17 cellular contexts compared by ENCODE assay signal in genomic region chr12:100157427-100157821, GRCh38. TPM values are rescaled to one million over a fixed set of nuclear protein-coding genes. Genes with fewer than 3 reads are reported as not detected.
DNase-seq lines count a peak whose midpoint lies in the region; ATAC-seq and TF ChIP-seq lines count a peak whose summit lies in the region.
"Had no signal": no experiment of that assay in that cellular context is flagged by ENCODE, and none has a peak within 500 bp of the region (broad histone marks: within the 10 kb centered on the region; RNA-seq: fewer than 3 reads in every experiment).

No MANE protein-coding gene starts in this region.

- H4K8ac ChIP-seq in trophoblast cell (ENCODE audit: low read depth, low read length) = no peak overlapping the region

- H3K18ac ChIP-seq in trophoblast cell (ENCODE audit: low read length) = no peak overlapping the region

- no peak for DNase-seq in activated naive CD4-positive, alpha-beta T cell treated with anti-CD3 and anti-CD28 coated beads, Interleukin-2, amount 50 U/mL, for 16 hours
- DNase-seq in GM23338 (ENCODE audit: low spot score) (no peak), NT2/D1 (ENCODE audit: low read depth, low spot score) (no peak), trophoblast cell (no peak), NCI-H524 (lab: John Stamatoyannopoulos, UW) (no peak), GM20000 (ENCODE audit: low spot score) (no peak)
- DNase-seq: ACHN; BE2C; Caco-2; CD4-positive, alpha-beta T cell; GOT3; IMR-90 had no signal

- no peaks in the 10 kb centered on the region for H3F3A ChIP-seq in GM23338 (replicated peaks; ENCODE audit: low read depth)

- no peak overlapping the region for H2AFZ ChIP-seq in GM23338
- no peak overlapping the region for H2AFZ ChIP-seq in trophoblast cell (ENCODE audit: insufficient read depth, low read length, poor library complexity)

- no peak overlapping the region for H3K4ac ChIP-seq in trophoblast cell (ENCODE audit: low read depth, low read length)

- H4K91ac ChIP-seq in trophoblast cell (ENCODE audit: low read depth, low read length) = peak overlapping the region; percentile 4

- H3K9me3 ChIP-seq in NT2/D1 (ENCODE audit: insufficient read depth, low read length) (peaks cover 8% of the 10 kb centered on the region; the same call in 1 of the 2 replicates), trophoblast cell (ENCODE audit: insufficient read depth, low read depth, low read length) (peaks cover 6% of the 10 kb centered on the region)
- H3K9me3 ChIP-seq: BE2C, HAP-1 had no signal

- no peak overlapping the region for H2BK120ac ChIP-seq in trophoblast cell (ENCODE audit: insufficient read depth, low read length, poor library complexity)

- no peak overlapping the region for H2BK5ac ChIP-seq in trophoblast cell (ENCODE audit: low read depth, low read length, poor library complexity)

- no peak for ATAC-seq in GM23338

- no peak for TF ChIP-seq CTCF in GM23338 (conservative IDR thresholded peaks at IDR 0.05; ENCODE audit: low read depth in 2 of 2)
- TF ChIP-seq CTCF in GM20000 (IDR thresholded peaks at IDR 0.05; ENCODE audit: extremely low read depth, missing control alignments) = no peak

- no peaks in the 10 kb centered on the region for H3K36me3 Mint-ChIP-seq in activated naive CD4-positive, alpha-beta T cell treated with anti-CD3 and anti-CD28 coated beads, Interleukin-2, amount 50 U/mL, for 24 hours
- peaks cover 25% of the 10 kb centered on the region for H3K36me3 Mint-ChIP-seq in GM23338 (ENCODE audit: low read depth)

- H2AK5ac ChIP-seq in trophoblast cell (ENCODE audit: low read length) = no peak overlapping the region

- H3K27ac Mint-ChIP-seq in activated naive CD4-positive, alpha-beta T cell treated with anti-CD3 and anti-CD28 coated beads, Interleukin-2, amount 50 U/mL, for 24 hours = peak overlapping the region; percentile 62
- peak overlapping the region; percentile 53; the same call in 1 of the 2 replicates for H3K27ac Mint-ChIP-seq in GM23338
- H3K27ac Mint-ChIP-seq: CD4-positive, alpha-beta T cell had no signal

- H3K27ac ChIP-seq in GM23338 (ENCODE audit: low read depth) = no peak overlapping the region
- H3K27ac ChIP-seq in trophoblast cell (ENCODE audit: low read depth, low read length) = no peak overlapping the region
- H3K27ac ChIP-seq: C4-2B, HL-60 had no signal

- no peaks in the 10 kb centered on the region for H3K36me3 ChIP-seq in GM23338 (ENCODE audit: insufficient read depth)
- H3K36me3 ChIP-seq in NT2/D1 (ENCODE audit: insufficient read depth, insufficient read length, low read length) = no peaks in the 10 kb centered on the region
- H3K36me3 ChIP-seq in trophoblast cell (ENCODE audit: control insufficient read depth in 1 of 2, insufficient read depth in 2 of 2, low read length in 2 of 2) = no peaks in the 10 kb centered on the region
- H3K36me3 ChIP-seq: BE2C, HAP-1 had no signal

- WGBS in trophoblast cell (ENCODE audit: extremely low coverage, insufficient coverage, insufficient read length) = no CpG with 5 or more reads among the region's 8 CpGs

- no peaks in the 10 kb centered on the region for H3K9me2 ChIP-seq in GM23338 (ENCODE audit: insufficient read depth)

- no peak overlapping the region for H3K23ac ChIP-seq in trophoblast cell (ENCODE audit: low read length)

- H2BK12ac ChIP-seq in trophoblast cell (ENCODE audit: low read length) = no peak overlapping the region

- no peaks in the 10 kb centered on the region for H3K27me3 Mint-ChIP-seq in activated naive CD4-positive, alpha-beta T cell treated with anti-CD3 and anti-CD28 coated beads, Interleukin-2, amount 50 U/mL, for 24 hours
- H3K27me3 Mint-ChIP-seq in GM23338 (ENCODE audit: insufficient read depth, low read depth, poor library complexity) = peaks cover 5% of the 10 kb centered on the region
- H3K27me3 Mint-ChIP-seq: CD4-positive, alpha-beta T cell had no signal

- H3K9ac ChIP-seq in NT2/D1 (ENCODE audit: insufficient read length, low read depth) (peak overlapping the region; percentile 34), trophoblast cell (ENCODE audit: low read length) (no peak overlapping the region)

- H3K9me3 Mint-ChIP-seq in activated naive CD4-positive, alpha-beta T cell treated with anti-CD3 and anti-CD28 coated beads, Interleukin-2, amount 50 U/mL, for 24 hours = no peaks in the 10 kb centered on the region
- H3K9me3 Mint-ChIP-seq in GM23338 = peaks cover 15% of the 10 kb centered on the region
- H3K9me3 Mint-ChIP-seq: CD4-positive, alpha-beta T cell had no signal

- H3K4me1 ChIP-seq in GM23338 (ENCODE audit: insufficient read depth) = peaks cover 17% of the 10 kb centered on the region
- H3K4me1 ChIP-seq in NT2/D1 (ENCODE audit: insufficient read depth, insufficient read length) = peaks cover 17% of the 10 kb centered on the region
- peaks cover 2% of the 10 kb centered on the region in 2 experiments for H3K4me1 ChIP-seq in trophoblast cell (ENCODE audit: control insufficient read depth in 1 of 2, insufficient read depth in 2 of 2, low read length in 2 of 2)
- H3K4me1 ChIP-seq: BE2C, Caco-2, HAP-1 had no signal

- H3K79me2 ChIP-seq in GM23338 (replicated peaks; ENCODE audit: insufficient read depth) (no peaks in the 10 kb centered on the region), trophoblast cell (ENCODE audit: control insufficient read depth, insufficient read depth, low read length, poor library complexity) (no peaks in the 10 kb centered on the region)

- H4K12ac ChIP-seq in trophoblast cell (ENCODE audit: low read depth, low read length) = no peak overlapping the region

- no peak overlapping the region for H3K4me2 ChIP-seq in GM23338
- no peak overlapping the region for H3K4me2 ChIP-seq in trophoblast cell (ENCODE audit: low read length)

- H3K4me3 ChIP-seq in GM23338 = no peak overlapping the region
- no peak overlapping the region for H3K4me3 ChIP-seq in NT2/D1 (ENCODE audit: insufficient read length, low read depth)
- no peak overlapping the region for H3K4me3 ChIP-seq in trophoblast cell (ENCODE audit: low read depth, low read length)
- H3K4me3 ChIP-seq: HAP-1, K562 had no signal

- no peaks in the 10 kb centered on the region for H3K79me1 ChIP-seq in trophoblast cell (ENCODE audit: low read length)

- no peak overlapping the region for H3K4me3 Mint-ChIP-seq in activated naive CD4-positive, alpha-beta T cell treated with anti-CD3 and anti-CD28 coated beads, Interleukin-2, amount 50 U/mL, for 24 hours
- H3K4me3 Mint-ChIP-seq in GM23338 = no peak overlapping the region; the same call in 2 of the 3 replicates
- H3K4me3 Mint-ChIP-seq: CD4-positive, alpha-beta T cell had no signal

- no peak overlapping the region for H3K14ac ChIP-seq in trophoblast cell (ENCODE audit: low read length)

- H4K20me1 ChIP-seq in GM23338 (replicated peaks; ENCODE audit: insufficient read depth) = no peaks in the 10 kb centered on the region

- peaks cover 5% of the 10 kb centered on the region for H3K4me1 Mint-ChIP-seq in activated naive CD4-positive, alpha-beta T cell treated with anti-CD3 and anti-CD28 coated beads, Interleukin-2, amount 50 U/mL, for 24 hours
- peaks cover 32% of the 10 kb centered on the region for H3K4me1 Mint-ChIP-seq in GM23338

- H3K27me3 ChIP-seq in GM23338 (ENCODE audit: insufficient read depth) (no peaks in the 10 kb centered on the region), NT2/D1 (ENCODE audit: insufficient read depth, insufficient read length) (no peaks in the 10 kb centered on the region), trophoblast cell (ENCODE audit: insufficient read depth, low read length) (no peaks in the 10 kb centered on the region)
- H3K27me3 ChIP-seq: BE2C had no signal

TF ChIP-seq in GM23338, 12 proteins besides CTCF, POLR2A, EP300 and RAD21 (continues in another document):
- TF ChIP-seq ETS1 (IDR thresholded peaks at IDR 0.05) (no peak), REST (IDR thresholded peaks at IDR 0.05; ENCODE audit: unreplicated experiment) (no peak)

RNA-seq across cellular contexts. Expression of gene BLTP3B, which starts 14.8 kb away (rescaled TPM):
- 22.6 and 35.8 TPM in 2 replicates for total RNA-seq in GM23338 (2014; rRNA removed; shearing (Covaris generic))
- polyA plus RNA-seq in GM23338 (2016; fragmentation: Nextera tagmentation; extraction: Ambion mirVana) = 9.5 and 11.2 TPM in 2 replicates
- polyA plus RNA-seq in trophoblast cell (2013) = 7.3 TPM in 2 replicates

RNA-seq across cellular contexts. Expression of gene ACTR6, which starts 43.2 kb away (rescaled TPM):
- total RNA-seq in GM23338 (2014; rRNA removed; shearing (Covaris generic)) = 30.1 and 44.7 TPM in 2 replicates
- 42.5 and 44.2 TPM in 2 replicates for polyA plus RNA-seq in GM23338 (2016; fragmentation: Nextera tagmentation; extraction: Ambion mirVana)
- 19.0 and 19.1 TPM in 2 replicates for polyA plus RNA-seq in trophoblast cell (2013)
